In the genomic region with DNA sequence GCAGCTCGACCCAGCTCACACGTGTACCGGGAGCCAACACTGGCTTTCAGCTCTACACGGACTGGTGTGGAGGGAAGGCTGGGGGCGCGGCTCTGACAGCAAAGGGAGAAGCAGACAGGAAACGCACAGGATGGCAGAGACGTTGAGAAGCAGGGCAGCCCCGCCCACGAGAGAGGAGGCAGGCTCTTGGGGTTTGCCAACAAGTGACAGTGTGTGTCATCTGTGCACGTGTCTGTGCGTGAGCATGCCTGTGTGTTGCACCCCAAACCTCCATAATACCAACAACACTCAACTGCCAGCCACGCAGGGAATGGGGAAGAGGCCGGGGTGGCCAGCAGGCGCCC, we compare ENCODE assay signal across 9 cellular contexts.
DNase-seq lines count a peak whose midpoint lies in the region; ATAC-seq and TF ChIP-seq lines count a peak whose summit lies in the region.
"Had no signal": no experiment of that assay in that cellular context is flagged by ENCODE, and none has a peak within 500 bp of the region (broad histone marks: within the 10 kb centered on the region; RNA-seq: fewer than 3 reads in every experiment).

No MANE protein-coding gene starts in this region.

- H3K36me3 Mint-ChIP-seq in Caco-2 (ENCODE audit: insufficient read depth, unreplicated experiment), result peaks cover 49% of the 10 kb centered on the region
- H3K36me3 Mint-ChIP-seq in activated CD4-positive, alpha-beta T cell treated with anti-CD3 and anti-CD28 coated beads for 36 hours (ENCODE audit: low read depth), result peaks cover 63% of the 10 kb centered on the region
- peaks cover 63% of the 10 kb centered on the region for H3K36me3 Mint-ChIP-seq in activated naive CD8-positive, alpha-beta T cell treated with anti-CD3 and anti-CD28 coated beads, Interleukin-2, amount 50 U/mL, for 24 hours (ENCODE audit: low read depth)

- no peak overlapping the region for H3K4me3 Mint-ChIP-seq in Caco-2 (ENCODE audit: unreplicated experiment)
- peak overlapping the region; percentile 77 for H3K4me3 Mint-ChIP-seq in activated CD4-positive, alpha-beta T cell treated with anti-CD3 and anti-CD28 coated beads for 36 hours
- peak overlapping the region; percentile 85 for H3K4me3 Mint-ChIP-seq in activated naive CD8-positive, alpha-beta T cell treated with anti-CD3 and anti-CD28 coated beads, Interleukin-2, amount 50 U/mL, for 24 hours

- H3K9me3 Mint-ChIP-seq in Caco-2 (ENCODE audit: unreplicated experiment), result peaks cover 14% of the 10 kb centered on the region
- H3K9me3 Mint-ChIP-seq in activated CD4-positive, alpha-beta T cell treated with anti-CD3 and anti-CD28 coated beads for 36 hours (ENCODE audit: low read depth), result peaks cover 19% of the 10 kb centered on the region
- peaks cover 24% of the 10 kb centered on the region for H3K9me3 Mint-ChIP-seq in activated naive CD8-positive, alpha-beta T cell treated with anti-CD3 and anti-CD28 coated beads, Interleukin-2, amount 50 U/mL, for 24 hours

- DNase-seq in Caco-2 (no peak), HuH-7 (ENCODE audit: low spot score) (no peak), NCI-H226 (no peak), NCI-H748 (lab: John Stamatoyannopoulos, UW; ENCODE audit: unreplicated experiment) (no peak)
- DNase-seq in activated CD4-positive, alpha-beta T cell treated with anti-CD3 and anti-CD28 coated beads for 36 hours, result peak; percentile 95
- DNase-seq in activated naive CD8-positive, alpha-beta T cell treated with anti-CD3 and anti-CD28 coated beads, Interleukin-2, amount 50 U/mL, for 24 hours, result peak; percentile 87
- DNase-seq in stimulated activated CD4-positive, alpha-beta T cell treated with anti-CD3 and anti-CD28 coated beads, Interleukin-2, amount 100 ng/mL, for 48 hours, result peak; percentile 74 to 77
- DNase-seq: tibial artery had no signal

- no peak for TF ChIP-seq CTCF in Caco-2 (IDR thresholded peaks at IDR 0.05; ENCODE audit: insufficient read depth in 1 of 2, low read depth in 1 of 2, low read length in 1 of 2, severe bottlenecking in 1 of 2, unreplicated experiment in 1 of 2)

- no peaks in the 10 kb centered on the region for H3K27me3 ChIP-seq in Caco-2 (replicated peaks; ENCODE audit: control insufficient read depth, insufficient read depth, low read length)
- H3K27me3 ChIP-seq: tibial artery had no signal

- ATAC-seq in activated CD4-positive, alpha-beta T cell treated with anti-CD3 and anti-CD28 coated beads for 36 hours, result peak; percentile 90
- peak; percentile 80 for ATAC-seq in activated naive CD8-positive, alpha-beta T cell treated with anti-CD3 and anti-CD28 coated beads, Interleukin-2, amount 50 U/mL, for 24 hours
- ATAC-seq in HG03342 (IDR thresholded peaks at IDR 0.05; ENCODE audit: unreplicated experiment), result no peak

- H3K4me1 ChIP-seq in Caco-2, result peaks cover 12% of the 10 kb centered on the region

- H3K36me3 ChIP-seq in Caco-2 (ENCODE audit: control insufficient read depth, insufficient read depth, low read length), result peaks cover 3% of the 10 kb centered on the region

- intact Hi-C loops in Caco-2 (cut with micrococcal nuclease; ENCODE audit: unreplicated experiment), result no loop called here
- intact Hi-C loops in activated CD4-positive, alpha-beta T cell treated with anti-CD3 and anti-CD28 coated beads for 36 hours (cut with DNase I, micrococcal nuclease), result loop anchor here (1.0 to 2.0 kb wide), 5 partner anchors 17 to 247 kb away; a partner anchor contains a TSS

- peak overlapping the region; percentile 15 for H3K27ac Mint-ChIP-seq in Caco-2 (ENCODE audit: unreplicated experiment)
- peak overlapping the region; percentile 96 for H3K27ac Mint-ChIP-seq in activated CD4-positive, alpha-beta T cell treated with anti-CD3 and anti-CD28 coated beads for 36 hours
- H3K27ac Mint-ChIP-seq in activated naive CD8-positive, alpha-beta T cell treated with anti-CD3 and anti-CD28 coated beads, Interleukin-2, amount 50 U/mL, for 24 hours, result peak overlapping the region; percentile 98

- CTCF ChIA-PET in Caco-2 (lab: Charles Lee), result no interaction called here
- CTCF ChIA-PET in activated CD4-positive, alpha-beta T cell treated with anti-CD3 and anti-CD28 coated beads for 36 hours (lab: Charles Lee), result interaction anchor here (0.7 to 1.1 kb wide), 2 partner anchors 33 to 189 kb away, joined by 3 read pairs; no protein-coding TSS in a partner anchor

- no peak overlapping the region for H3K4me3 ChIP-seq in Caco-2 (ENCODE audit: low read depth, low read length)
- H3K4me3 ChIP-seq: tibial artery had no signal

- no TSS peak for BruUV-seq in Caco-2 (replicated peaks; lab: Mats Ljungman, UMichigan)

- H3K9me3 ChIP-seq in Caco-2, result no peaks in the 10 kb centered on the region
- H3K9me3 ChIP-seq: tibial artery had no signal

- POLR2A ChIA-PET in Caco-2 (lab: Charles Lee), result no interaction called here
- POLR2A ChIA-PET in activated CD4-positive, alpha-beta T cell treated with anti-CD3 and anti-CD28 coated beads for 36 hours (lab: Charles Lee), result interaction anchor here (1.2 kb wide), 1 partner anchor 18 kb away, joined by 4 read pairs; no protein-coding TSS in a partner anchor

- no peaks in the 10 kb centered on the region for H3K27me3 Mint-ChIP-seq in Caco-2 (ENCODE audit: insufficient read depth, unreplicated experiment)
- no peaks in the 10 kb centered on the region for H3K27me3 Mint-ChIP-seq in activated CD4-positive, alpha-beta T cell treated with anti-CD3 and anti-CD28 coated beads for 36 hours
- no peaks in the 10 kb centered on the region for H3K27me3 Mint-ChIP-seq in activated naive CD8-positive, alpha-beta T cell treated with anti-CD3 and anti-CD28 coated beads, Interleukin-2, amount 50 U/mL, for 24 hours

- no peaks in the 10 kb centered on the region for H3K4me1 Mint-ChIP-seq in Caco-2 (ENCODE audit: low read depth, unreplicated experiment)
- H3K4me1 Mint-ChIP-seq in activated CD4-positive, alpha-beta T cell treated with anti-CD3 and anti-CD28 coated beads for 36 hours, result peaks cover 37% of the 10 kb centered on the region
- H3K4me1 Mint-ChIP-seq in activated naive CD8-positive, alpha-beta T cell treated with anti-CD3 and anti-CD28 coated beads, Interleukin-2, amount 50 U/mL, for 24 hours, result peaks cover 46% of the 10 kb centered on the region

Comparison
In these comparisons a context has a peak if more than half of its experiments do, and no peak if none do; other contexts are left out.
1. DNase-seq: peak in activated CD4-positive, alpha-beta T cell treated with anti-CD3 and anti-CD28 coated beads for 36 hours (single experiment), activated naive CD8-positive, alpha-beta T cell treated with anti-CD3 and anti-CD28 coated beads, Interleukin-2, amount 50 U/mL, for 24 hours (single experiment) and stimulated activated CD4-positive, alpha-beta T cell treated with anti-CD3 and anti-CD28 coated beads, Interleukin-2, amount 100 ng/mL, for 48 hours (2 of 2); none in Caco-2 (0 of 2), HuH-7 (single experiment), NCI-H226 (single experiment) and NCI-H748 (single experiment).
2. H3K27ac Mint-ChIP-seq: peak in every context shown above with its lines; median percentile 98 in activated naive CD8-positive, alpha-beta T cell treated with anti-CD3 and anti-CD28 coated beads, Interleukin-2, amount 50 U/mL, for 24 hours; 96 in activated CD4-positive, alpha-beta T cell treated with anti-CD3 and anti-CD28 coated beads for 36 hours; 15 in Caco-2.